In genomic region chr3:144109944-144110343, GRCh38 we compare ENCODE assay signal across 11 cellular contexts.
A peak's percentile ranks its signal among the peaks of the same experiment; 100 is the strongest.
DNase-seq lines count a peak whose midpoint lies in the region; ATAC-seq, FAIRE-seq and TF ChIP-seq lines count a peak whose summit lies in the region.
"Had no signal": no experiment of that assay in that cellular context is flagged by ENCODE, and none has a peak within 500 bp of the region (broad histone marks: within the 10 kb centered on the region; RNA-seq: fewer than 3 reads in every experiment).

No MANE protein-coding gene starts in this region.

- CTCF ChIA-PET in activated CD4-positive, alpha-beta memory T cell treated with anti-CD3 and anti-CD28 coated beads, Interleukin-2, amount 10 ng/mL, durations not matched to agents 7 days and 5 days (lab: Charles Lee) = no interaction called here

- no peaks in the 10 kb centered on the region for H3K9me3 Mint-ChIP-seq in activated CD4-positive, alpha-beta memory T cell treated with anti-CD3 and anti-CD28 coated beads, Interleukin-2, amount 10 ng/mL, durations not matched to agents 7 days and 5 days
- no peaks in the 10 kb centered on the region for H3K9me3 Mint-ChIP-seq in activated T-cell treated with anti-CD3 and anti-CD28 coated beads, Interleukin-2, amount 50 U/mL, for 4 hours

- H3K4me1 Mint-ChIP-seq in activated CD4-positive, alpha-beta memory T cell treated with anti-CD3 and anti-CD28 coated beads, Interleukin-2, amount 10 ng/mL, durations not matched to agents 7 days and 5 days = peaks cover 6% of the 10 kb centered on the region
- H3K4me1 Mint-ChIP-seq in activated T-cell treated with anti-CD3 and anti-CD28 coated beads, Interleukin-2, amount 50 U/mL, for 4 hours (ENCODE audit: low read depth) = peaks cover 1% of the 10 kb centered on the region

- no peak overlapping the region for H3K4me3 Mint-ChIP-seq in activated CD4-positive, alpha-beta memory T cell treated with anti-CD3 and anti-CD28 coated beads, Interleukin-2, amount 10 ng/mL, durations not matched to agents 7 days and 5 days
- H3K4me3 Mint-ChIP-seq in activated T-cell treated with anti-CD3 and anti-CD28 coated beads, Interleukin-2, amount 50 U/mL, for 4 hours = no peak overlapping the region

- POLR2A ChIA-PET in activated CD4-positive, alpha-beta memory T cell treated with anti-CD3 and anti-CD28 coated beads, Interleukin-2, amount 10 ng/mL, durations not matched to agents 7 days and 5 days (lab: Charles Lee) = no interaction called here

- H3K36me3 Mint-ChIP-seq in activated CD4-positive, alpha-beta memory T cell treated with anti-CD3 and anti-CD28 coated beads, Interleukin-2, amount 10 ng/mL, durations not matched to agents 7 days and 5 days (ENCODE audit: low read depth) = no peaks in the 10 kb centered on the region
- no peaks in the 10 kb centered on the region for H3K36me3 Mint-ChIP-seq in activated T-cell treated with anti-CD3 and anti-CD28 coated beads, Interleukin-2, amount 50 U/mL, for 4 hours (ENCODE audit: insufficient read depth)

- ATAC-seq in GM19467 (IDR thresholded peaks at IDR 0.05; ENCODE audit: unreplicated experiment) (peak; percentile 95), HG03095 (IDR thresholded peaks at IDR 0.05; ENCODE audit: unreplicated experiment) (peak; percentile 97)
- no peak for ATAC-seq in activated T-cell treated with anti-CD3 and anti-CD28 coated beads, Interleukin-2, amount 50 U/mL, for 4 hours

- no peak overlapping the region for H3K27ac Mint-ChIP-seq in activated CD4-positive, alpha-beta memory T cell treated with anti-CD3 and anti-CD28 coated beads, Interleukin-2, amount 10 ng/mL, durations not matched to agents 7 days and 5 days

- DNase-seq in GM10266 (ENCODE audit: extremely low spot score) = peak; percentile 13
- no peak for DNase-seq in coronary artery (ENCODE audit: low spot score)
- DNase-seq in D721Med (ENCODE audit: insufficient read length, low spot score) = no peak
- no peak for DNase-seq in activated CD4-positive, alpha-beta memory T cell treated with anti-CD3 and anti-CD28 coated beads, Interleukin-2, amount 10 ng/mL, durations not matched to agents 7 days and 5 days
- no peak for DNase-seq in activated T-cell treated with anti-CD3 and anti-CD28 coated beads, Interleukin-2, amount 50 U/mL, for 4 hours
- DNase-seq in OCI-M2 (lab: John Stamatoyannopoulos, UW; ENCODE audit: unreplicated experiment) = no peak
- DNase-seq: activated naive CD4-positive, alpha-beta T cell; COR-L47 had no signal

- no peak overlapping the region for H3K27ac ChIP-seq in coronary artery
- H3K27ac ChIP-seq: neutrophil had no signal

- H3K27me3 Mint-ChIP-seq in activated CD4-positive, alpha-beta memory T cell treated with anti-CD3 and anti-CD28 coated beads, Interleukin-2, amount 10 ng/mL, durations not matched to agents 7 days and 5 days = peaks cover 6% of the 10 kb centered on the region
- H3K27me3 Mint-ChIP-seq in activated T-cell treated with anti-CD3 and anti-CD28 coated beads, Interleukin-2, amount 50 U/mL, for 4 hours (ENCODE audit: low read depth) = peaks cover 9% of the 10 kb centered on the region

- FAIRE-seq in D721Med (lab: Jason Lieb, UNC) = no peak

- TF ChIP-seq CTCF in GM10266 (IDR thresholded peaks at IDR 0.05; ENCODE audit: control insufficient read depth, insufficient read depth, low read depth, missing control alignments) (no peak), coronary artery (IDR thresholded peaks at IDR 0.05) (no peak), D721Med (IDR thresholded peaks at IDR 0.05; ENCODE audit: insufficient read depth, missing control alignments) (no peak)

- peak overlapping the region; percentile 30 for H3K4me3 ChIP-seq in coronary artery

Comparison
In these comparisons a context has a peak if more than half of its experiments do, and no peak if none do; other contexts are left out.
1. ATAC-seq: peak in GM19467 (single experiment) and HG03095 (single experiment); none in activated T-cell treated with anti-CD3 and anti-CD28 coated beads, Interleukin-2, amount 50 U/mL, for 4 hours (0 of 2).